Comparison of ENCODE assay signal across 9 cellular contexts in genomic region chr11:108697872-108698473, GRCh38. TPM values are rescaled to one million over a fixed set of nuclear protein-coding genes. Genes with fewer than 3 reads are reported as not detected.
A peak's percentile ranks its signal among the peaks of the same experiment; 100 is the strongest.
DNase-seq lines count a peak whose midpoint lies in the region; ATAC-seq, FAIRE-seq and TF ChIP-seq lines count a peak whose summit lies in the region.
"Had no signal": no experiment of that assay in that cellular context is flagged by ENCODE, and none has a peak within 500 bp of the region (broad histone marks: within the 10 kb centered on the region; RNA-seq: fewer than 3 reads in every experiment).

No MANE protein-coding gene starts in this region.

- no peaks in the 10 kb centered on the region for H3K4me1 ChIP-seq in gastroesophageal sphincter
- no peaks in the 10 kb centered on the region for H3K4me1 ChIP-seq in pancreas

- no peaks in the 10 kb centered on the region for H3K27me3 ChIP-seq in gastroesophageal sphincter
- no peaks in the 10 kb centered on the region for H3K27me3 ChIP-seq in pancreas

- POLR2A ChIA-PET in activated CD8-positive, alpha-beta T cell treated with anti-CD3 and anti-CD28 coated beads, Interleukin-2, amount 10 ng/mL, durations not matched to agents 7 days and 5 days (lab: Charles Lee): no interaction called here

- H3K9me3 ChIP-seq in gastroesophageal sphincter: no peaks in the 10 kb centered on the region
- H3K9me3 ChIP-seq in pancreas: no peaks in the 10 kb centered on the region

- H3K4me3 ChIP-seq in gastroesophageal sphincter: no peak overlapping the region
- no peak overlapping the region for H3K4me3 ChIP-seq in pancreas

- H3K4me1 Mint-ChIP-seq in activated CD8-positive, alpha-beta T cell treated with anti-CD3 and anti-CD28 coated beads, Interleukin-2, amount 10 ng/mL, durations not matched to agents 7 days and 5 days (ENCODE audit: low read depth): peaks cover 2% of the 10 kb centered on the region

- WGBS in gastroesophageal sphincter (ENCODE audit: low coverage in 1 of 2), 2 donors: 48 to 73% methylated on average over 3 of the region's 3 CpGs
- WGBS in pancreas, 2 donors: 58 to 63% methylated on average over 3 of the region's 3 CpGs

- no peak overlapping the region for H3K27ac ChIP-seq in gastroesophageal sphincter
- H3K27ac ChIP-seq in pancreas: no peak overlapping the region

- H3K27me3 Mint-ChIP-seq in activated CD8-positive, alpha-beta T cell treated with anti-CD3 and anti-CD28 coated beads, Interleukin-2, amount 10 ng/mL, durations not matched to agents 7 days and 5 days (ENCODE audit: low read depth): no peaks in the 10 kb centered on the region

- H3K27ac Mint-ChIP-seq in activated CD8-positive, alpha-beta T cell treated with anti-CD3 and anti-CD28 coated beads, Interleukin-2, amount 10 ng/mL, durations not matched to agents 7 days and 5 days: no peak overlapping the region

- intact Hi-C loops in pancreas (cut with DNase I): no loop called here

- DNase-seq in DMS79 (lab: John Stamatoyannopoulos, UW) (peak; percentile 36), NCI-H524 treated with DMSO at 0.1 percent for 48 hours (lab: John Stamatoyannopoulos, UW) (peak; percentile 10), pancreas (peak in 3 of 6 donors; percentile 19 to 47 (median 22))
- peak; percentile 59 for DNase-seq in activated CD8-positive, alpha-beta T cell treated with anti-CD3 and anti-CD28 coated beads, Interleukin-2, amount 10 ng/mL, durations not matched to agents 7 days and 5 days

- no peak overlapping the region for H3K4me3 Mint-ChIP-seq in activated CD8-positive, alpha-beta T cell treated with anti-CD3 and anti-CD28 coated beads, Interleukin-2, amount 10 ng/mL, durations not matched to agents 7 days and 5 days

- CTCF ChIA-PET in activated CD8-positive, alpha-beta T cell treated with anti-CD3 and anti-CD28 coated beads, Interleukin-2, amount 10 ng/mL, durations not matched to agents 7 days and 5 days (lab: Charles Lee): interaction anchor here (0.8 to 3.2 kb wide), 20 partner anchors 10 to 1241 kb away, joined by 3 to 21 read pairs (median 4); partner anchors contain the start of gene DDX10

- H3K36me3 ChIP-seq in gastroesophageal sphincter: peaks cover 0 to 38% of the 10 kb centered on the region in 2 donors
- H3K36me3 ChIP-seq in pancreas: peaks cover 0 to 15% (median 0%) of the 10 kb centered on the region in 3 donors

- peaks cover 19% of the 10 kb centered on the region for H3K36me3 Mint-ChIP-seq in activated CD8-positive, alpha-beta T cell treated with anti-CD3 and anti-CD28 coated beads, Interleukin-2, amount 10 ng/mL, durations not matched to agents 7 days and 5 days (ENCODE audit: low read depth)

- peak; percentile 73 for ATAC-seq in GM19438 (IDR thresholded peaks at IDR 0.05; ENCODE audit: low read depth, unreplicated experiment)
- ATAC-seq in HG03457 (IDR thresholded peaks at IDR 0.05; ENCODE audit: unreplicated experiment): peak; percentile 48
- peak; percentile 76 for ATAC-seq in activated CD8-positive, alpha-beta T cell treated with anti-CD3 and anti-CD28 coated beads, Interleukin-2, amount 10 ng/mL, durations not matched to agents 7 days and 5 days
- no peak for ATAC-seq in gastroesophageal sphincter
- ATAC-seq in pancreas: peak; percentile 80 to 93 (median 88)
- no peak for ATAC-seq in HG02970 (IDR thresholded peaks at IDR 0.05; ENCODE audit: low FRiP score, unreplicated experiment)

- FAIRE-seq in pancreas (lab: Jason Lieb, UNC): no peak
- FAIRE-seq: colon had no signal

- TF ChIP-seq POLR2A in gastroesophageal sphincter (IDR thresholded peaks at IDR 0.05): no peak

- H3K9me3 Mint-ChIP-seq in activated CD8-positive, alpha-beta T cell treated with anti-CD3 and anti-CD28 coated beads, Interleukin-2, amount 10 ng/mL, durations not matched to agents 7 days and 5 days (ENCODE audit: insufficient read depth): no peaks in the 10 kb centered on the region

- TF ChIP-seq CTCF in gastroesophageal sphincter (IDR thresholded peaks at IDR 0.05): peak; percentile 69 to 97 (median 84)
- peak in 3 of 4 donors; percentile 64 to 73 (median 68) for TF ChIP-seq CTCF in pancreas (IDR thresholded peaks at IDR 0.05)

- no peak for TF ChIP-seq EP300 in gastroesophageal sphincter (IDR thresholded peaks at IDR 0.05)

RNA-seq across cellular contexts. Expression of gene DDX10, which starts 33.1 kb away (rescaled TPM):
- 10 to 100 TPM; 26.3 to 31.6 TPM for total RNA-seq in activated CD8-positive, alpha-beta T cell treated with anti-CD3 and anti-CD28 coated beads, Interleukin-2, amount 10 ng/mL, durations not matched to agents 7 days and 5 days
- total RNA-seq in gastroesophageal sphincter: 10 to 100 TPM; 16.3 to 44.8 (median 22.5) TPM
- 10 to 100 TPM; 14.5 to 18.4 (median 17.5) TPM for total RNA-seq in pancreas
- polyA plus RNA-seq in pancreas: 10 to 100 TPM; 10.9 to 12.1 TPM

Comparison
In these comparisons a context has a peak if more than half of its experiments do, and no peak if none do; other contexts are left out.
1. ATAC-seq: peak in GM19438 (single experiment), HG03457 (single experiment), activated CD8-positive, alpha-beta T cell treated with anti-CD3 and anti-CD28 coated beads, Interleukin-2, amount 10 ng/mL, durations not matched to agents 7 days and 5 days (single experiment) and pancreas (4 of 4); none in gastroesophageal sphincter (single experiment) and HG02970 (single experiment).